Comparison of ENCODE assay signal across 28 cellular contexts in the genomic region with DNA sequence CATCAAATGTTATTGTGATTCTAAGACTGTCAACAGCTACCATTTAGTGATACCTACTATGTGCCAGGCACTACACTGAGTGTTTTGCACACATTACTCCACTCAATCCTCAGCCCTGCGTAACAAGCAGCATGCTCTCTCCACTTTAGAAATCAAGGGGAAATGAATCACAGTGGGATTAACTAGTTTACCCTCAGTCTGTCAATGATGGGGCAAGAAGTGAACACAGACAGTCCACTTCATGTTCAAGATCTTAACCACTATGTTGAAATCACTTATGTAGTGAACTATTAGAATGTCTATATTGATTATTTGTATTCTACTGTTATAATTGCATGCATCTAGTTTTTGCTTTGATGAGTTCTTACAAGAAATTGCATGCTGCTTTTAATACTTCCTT.
A peak's percentile ranks its signal among the peaks of the same experiment; 100 is the strongest.
DNase-seq lines count a peak whose midpoint lies in the region; ATAC-seq and TF ChIP-seq lines count a peak whose summit lies in the region.
"Had no signal": no experiment of that assay in that cellular context is flagged by ENCODE, and none has a peak within 500 bp of the region (broad histone marks: within the 10 kb centered on the region; RNA-seq: fewer than 3 reads in every experiment).

No MANE protein-coding gene starts in this region.

- TF ChIP-seq EP300 in esophagus muscularis mucosa (IDR thresholded peaks at IDR 0.05) = no peak

- H3K4me1 ChIP-seq in GM23248 (ENCODE audit: insufficient read depth) (peaks cover 25% of the 10 kb centered on the region), esophagus muscularis mucosa (peaks cover 25 to 67% (median 57%) of the 10 kb centered on the region in 4 donors)
- H3K4me1 ChIP-seq: adrenal gland had no signal

- H3K4me3 ChIP-seq in GM23248 (no peak overlapping the region), esophagus muscularis mucosa (no peak overlapping the region)
- H3K4me3 ChIP-seq: adrenal gland, prostate gland, skin epidermis, suprapubic skin had no signal

- H3F3A ChIP-seq in GM23248 (ENCODE audit: insufficient read depth) = peaks cover 24% of the 10 kb centered on the region

- DNase-seq in GM23248 (peak; percentile 39), MV-4-11 (lab: John Stamatoyannopoulos, UW) (peak; percentile 85), esophagus muscularis mucosa (ENCODE audit: extremely low spot score) (no peak), non-pigmented ciliary epithelial cell (ENCODE audit: low read depth) (peak; percentile 13), NCI-H2029 treated with DMSO at 0.1 percent for 48 hours (lab: John Stamatoyannopoulos, UW) (no peak), HuH-7.5 (ENCODE audit: low spot score) (no peak), CD1c-positive myeloid dendritic cell (ENCODE audit: extremely low spot score) (no peak)
- DNase-seq: activated CD4-positive, alpha-beta T cell treated with anti-CD3 and anti-CD28 coated beads for 4 hours; activated naive CD4-positive, alpha-beta T cell; activated T-cell treated with anti-CD3 and anti-CD28 coated beads, Interleukin-2, amount 50 U/mL, for 48 hours; adrenal gland; brain microvascular endothelial cell; effector memory CD8-positive, alpha-beta T cell; H9; head of caudate nucleus; left cardiac atrium; mammary epithelial cell; NCI-H1436 treated with DMSO at 0.1 percent for 48 hours; NCI-H2171; NCI-H510A treated with DMSO at 0.1 percent for 48 hours; stimulated activated CD4-positive, alpha-beta T cell treated with anti-CD3 and anti-CD28 coated beads, Interleukin-2, amount 100 ng/mL, for 24 hours had no signal

- H3K79me2 ChIP-seq in GM23248 (ENCODE audit: insufficient read depth) = no peaks in the 10 kb centered on the region

- ATAC-seq in GM19035 (IDR thresholded peaks at IDR 0.05; ENCODE audit: unreplicated experiment) = no peak
- ATAC-seq: effector memory CD8-positive, alpha-beta T cell; HepG2; left cardiac atrium had no signal

- H3K9ac ChIP-seq in GM23248 = no peak overlapping the region

- H3K9me3 ChIP-seq in GM23248 (ENCODE audit: low read depth) (no peaks in the 10 kb centered on the region), esophagus muscularis mucosa (no peaks in the 10 kb centered on the region)
- H3K9me3 ChIP-seq: adrenal gland, neutrophil, prostate gland, suprapubic skin had no signal

- in situ Hi-C loops in GM23248 (cut with MboI) = no loop called here

- no peak overlapping the region for H3K4me2 ChIP-seq in GM23248 (ENCODE audit: unreplicated experiment)

- WGBS in GM23248 (ENCODE audit: low coverage in 1 of 2, low lambda C conversion rate in 2 of 2, missing lambda C conversion rate in 2 of 2), 2 experiments = 70 to 71% methylated on average over 1 of the region's 1 CpG
- WGBS in esophagus muscularis mucosa = 91% methylated on average over 1 of the region's 1 CpG

- H3K36me3 ChIP-seq in GM23248 (ENCODE audit: low read depth) (no peaks in the 10 kb centered on the region), esophagus muscularis mucosa (no peaks in the 10 kb centered on the region)
- H3K36me3 ChIP-seq: adrenal gland, brain microvascular endothelial cell, neutrophil, prostate gland, suprapubic skin had no signal

- no peaks in the 10 kb centered on the region for H3K9me2 ChIP-seq in GM23248 (ENCODE audit: insufficient read depth)

- intact Hi-C loops in esophagus muscularis mucosa (cut with DNase I) = no loop called here

- TF ChIP-seq CTCF in esophagus muscularis mucosa (IDR thresholded peaks at IDR 0.05) = no peak

- no peaks in the 10 kb centered on the region for H3K27me3 ChIP-seq in GM23248 (replicated peaks; ENCODE audit: insufficient read depth)
- no peaks in the 10 kb centered on the region for H3K27me3 ChIP-seq in esophagus muscularis mucosa
- H3K27me3 ChIP-seq: adrenal gland, brain microvascular endothelial cell, suprapubic skin had no signal

- no peak overlapping the region for H2AFZ ChIP-seq in GM23248

- TF ChIP-seq POLR2A in esophagus muscularis mucosa (IDR thresholded peaks at IDR 0.05; ENCODE audit: low read depth) = no peak

- no peaks in the 10 kb centered on the region for H4K20me1 ChIP-seq in GM23248 (ENCODE audit: insufficient read depth)

- H3K27ac ChIP-seq in GM23248 (no peak overlapping the region), esophagus muscularis mucosa (replicated peaks in 1 of 4) (peak overlapping the region; percentile 77 to 85 (median 82))
- H3K27ac ChIP-seq: adrenal gland, brain microvascular endothelial cell, HL-60, neutrophil, prostate gland, skin epidermis, suprapubic skin had no signal

Comparison
In these comparisons a context has a peak if more than half of its experiments do, and no peak if none do; other contexts are left out.
1. DNase-seq: peak in GM23248 (single experiment), MV-4-11 (single experiment) and non-pigmented ciliary epithelial cell (single experiment); none in esophagus muscularis mucosa (single experiment), NCI-H2029 treated with DMSO at 0.1 percent for 48 hours (single experiment), HuH-7.5 (single experiment) and CD1c-positive myeloid dendritic cell (single experiment).